7 cellular contexts compared by ENCODE assay signal in the genomic region with DNA sequence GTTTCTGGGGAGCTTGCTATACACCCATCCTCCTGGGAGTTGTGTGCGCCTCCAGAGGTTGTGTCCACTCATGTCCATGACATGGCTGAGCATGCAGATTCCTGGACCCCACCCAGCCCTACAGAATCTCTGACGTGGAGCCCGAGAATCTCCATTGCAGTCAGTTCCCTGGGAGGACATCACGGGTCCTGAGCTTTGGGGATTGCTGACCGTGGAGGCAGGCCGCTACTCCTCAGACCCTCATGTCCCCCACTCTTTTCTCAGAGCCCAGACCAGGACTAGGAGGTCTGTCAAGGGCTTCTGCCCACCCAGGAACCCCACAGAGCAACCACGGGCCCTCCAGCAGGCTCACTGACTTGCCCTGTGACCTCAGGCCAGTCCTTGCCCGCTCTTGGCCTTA.
DNase-seq lines count a peak whose midpoint lies in the region; ATAC-seq, FAIRE-seq and TF ChIP-seq lines count a peak whose summit lies in the region.
"Not testable (repeated sequence)": the region's sequence is repeated elsewhere in the genome, so short reads cannot be mapped to it uniquely, and the experiment has no call there.

No MANE protein-coding gene starts in this region.

- H3K4me3 ChIP-seq in OCI-LY3 (ENCODE audit: low read length); bronchial epithelial cell (ENCODE audit: low read depth, low read length); coronary artery; keratinocyte (ENCODE audit: control insufficient read depth in 2 of 3, extremely low read depth in 1 of 3, insufficient read depth in 2 of 3, low read depth in 1 of 3, low read length in 3 of 3): not testable (repeated sequence)

- not testable (repeated sequence) for H3K4me3 Mint-ChIP-seq in activated naive CD8-positive, alpha-beta T cell treated with anti-CD3 and anti-CD28 coated beads, Interleukin-2, amount 10 ng/mL, durations not matched to agents 7 days and 5 days; natural killer cell treated with Interleukin-12 subunit alpha and Interleukin-12 subunit beta and Interleukin-15 and Interleukin-18, amount 100 ng/mL, for 72 hours

- H3K9me3 Mint-ChIP-seq in activated naive CD8-positive, alpha-beta T cell treated with anti-CD3 and anti-CD28 coated beads, Interleukin-2, amount 10 ng/mL, durations not matched to agents 7 days and 5 days; natural killer cell treated with Interleukin-12 subunit alpha and Interleukin-12 subunit beta and Interleukin-15 and Interleukin-18, amount 100 ng/mL, for 72 hours: not testable (repeated sequence)

- H3K36me3 Mint-ChIP-seq in activated naive CD8-positive, alpha-beta T cell treated with anti-CD3 and anti-CD28 coated beads, Interleukin-2, amount 10 ng/mL, durations not matched to agents 7 days and 5 days; natural killer cell treated with Interleukin-12 subunit alpha and Interleukin-12 subunit beta and Interleukin-15 and Interleukin-18, amount 100 ng/mL, for 72 hours: not testable (repeated sequence)

- H3K4me2 ChIP-seq in OCI-LY3 (ENCODE audit: low read length); keratinocyte (ENCODE audit: control insufficient read depth, extremely low read depth, insufficient read depth, low read depth, low read length): not testable (repeated sequence)

- not testable (repeated sequence) for H3K27me3 Mint-ChIP-seq in activated naive CD8-positive, alpha-beta T cell treated with anti-CD3 and anti-CD28 coated beads, Interleukin-2, amount 10 ng/mL, durations not matched to agents 7 days and 5 days; natural killer cell treated with Interleukin-12 subunit alpha and Interleukin-12 subunit beta and Interleukin-15 and Interleukin-18, amount 100 ng/mL, for 72 hours

- not testable (repeated sequence) for H2AFZ ChIP-seq in OCI-LY3 (ENCODE audit: low read depth, low read length); keratinocyte (ENCODE audit: control insufficient read depth, low read length)

- not testable (repeated sequence) for H3K79me2 ChIP-seq in OCI-LY3 (ENCODE audit: low read length); keratinocyte (ENCODE audit: control insufficient read depth, insufficient read depth, low read length)

- H3K27ac Mint-ChIP-seq in activated naive CD8-positive, alpha-beta T cell treated with anti-CD3 and anti-CD28 coated beads, Interleukin-2, amount 10 ng/mL, durations not matched to agents 7 days and 5 days; natural killer cell treated with Interleukin-12 subunit alpha and Interleukin-12 subunit beta and Interleukin-15 and Interleukin-18, amount 100 ng/mL, for 72 hours: not testable (repeated sequence)

- H3K9me3 ChIP-seq in OCI-LY3 (ENCODE audit: insufficient read depth, low read length); keratinocyte (ENCODE audit: control insufficient read depth, low read depth, low read length): not testable (repeated sequence)

- FAIRE-seq in bronchial epithelial cell (lab: Jason Lieb, UNC) = peak; percentile 52
- FAIRE-seq in keratinocyte (lab: Jason Lieb, UNC) = not testable (repeated sequence)

- not testable (repeated sequence) for H4K20me1 ChIP-seq in OCI-LY3 (ENCODE audit: insufficient read depth, low read length); keratinocyte (ENCODE audit: control insufficient read depth, extremely low read depth, insufficient read depth, low read length)

- not testable (repeated sequence) for H3K27me3 ChIP-seq in OCI-LY3 (ENCODE audit: low read depth, low read length); bronchial epithelial cell (ENCODE audit: control insufficient read depth, insufficient read depth, low read length); keratinocyte (ENCODE audit: control insufficient read depth, extremely low read depth, insufficient read depth, low read length)

- POLR2A ChIA-PET in activated naive CD8-positive, alpha-beta T cell treated with anti-CD3 and anti-CD28 coated beads, Interleukin-2, amount 10 ng/mL, durations not matched to agents 7 days and 5 days (lab: Charles Lee) = not testable (repeated sequence)

- H3K9me1 ChIP-seq in keratinocyte (ENCODE audit: control insufficient read depth, extremely low read depth, insufficient read depth, low read length) = not testable (repeated sequence)

- peak overlapping the region; percentile 55; the same call in 1 of the 2 replicates for H3K9ac ChIP-seq in OCI-LY3 (ENCODE audit: low read length)
- not testable (repeated sequence) for H3K9ac ChIP-seq in keratinocyte (ENCODE audit: control insufficient read depth, extremely low read depth, insufficient read depth, low read length)

- peak; percentile 2 for DNase-seq in activated naive CD8-positive, alpha-beta T cell treated with anti-CD3 and anti-CD28 coated beads, Interleukin-2, amount 10 ng/mL, durations not matched to agents 7 days and 5 days
- DNase-seq in bronchial epithelial cell (ENCODE audit: low read depth); sciatic nerve (ENCODE audit: low spot score): not testable (repeated sequence)
- DNase-seq in coronary artery (ENCODE audit: low spot score) (peak; percentile 35), keratinocyte (ENCODE audit: low read depth, low spot score) (peak; percentile 11)
- peak; percentile 25 for DNase-seq in natural killer cell treated with Interleukin-12 subunit alpha and Interleukin-12 subunit beta and Interleukin-15 and Interleukin-18, amount 100 ng/mL, for 72 hours (ENCODE audit: low spot score)

- peaks cover 62% of the 10 kb centered on the region for H3K4me1 ChIP-seq in OCI-LY3 (ENCODE audit: low read length)
- H3K4me1 ChIP-seq in keratinocyte (ENCODE audit: control insufficient read depth, extremely low read depth, insufficient read depth, low read length) = not testable (repeated sequence)

- not testable (repeated sequence) for H3K4me1 Mint-ChIP-seq in activated naive CD8-positive, alpha-beta T cell treated with anti-CD3 and anti-CD28 coated beads, Interleukin-2, amount 10 ng/mL, durations not matched to agents 7 days and 5 days; natural killer cell treated with Interleukin-12 subunit alpha and Interleukin-12 subunit beta and Interleukin-15 and Interleukin-18, amount 100 ng/mL, for 72 hours (ENCODE audit: low read depth in 2 of 2)

- dilution Hi-C loops in keratinocyte (cut with MboI; ENCODE audit: extremely low pct_ligation_motif_present, low sequenced_read_pairs) = not testable (repeated sequence)

- intact Hi-C loops in sciatic nerve (cut with DNase I) = not testable (repeated sequence)

- ATAC-seq in activated naive CD8-positive, alpha-beta T cell treated with anti-CD3 and anti-CD28 coated beads, Interleukin-2, amount 10 ng/mL, durations not matched to agents 7 days and 5 days (ENCODE audit: low read depth); natural killer cell treated with Interleukin-12 subunit alpha and Interleukin-12 subunit beta and Interleukin-15 and Interleukin-18, amount 100 ng/mL, for 72 hours: not testable (repeated sequence)
- peak; percentile 14 for ATAC-seq in sciatic nerve

- H3K27ac ChIP-seq in OCI-LY3 (ENCODE audit: low read length) = peak overlapping the region; percentile 90
- not testable (repeated sequence) for H3K27ac ChIP-seq in coronary artery; keratinocyte (ENCODE audit: control insufficient read depth, insufficient read depth, low read length)

- not testable (repeated sequence) for TF ChIP-seq CTCF in OCI-LY3 (IDR thresholded peaks at IDR 0.05; ENCODE audit: low read depth, low read length); bronchial epithelial cell (IDR thresholded peaks at IDR 0.05; ENCODE audit: insufficient read depth, low read length, severe bottlenecking); coronary artery (IDR thresholded peaks at IDR 0.05); keratinocyte (optimal IDR thresholded peaks at IDR 0.05 in 1 of 3, IDR thresholded peaks at IDR 0.05 in 1 of 3, conservative IDR thresholded peaks at IDR 0.05 in 1 of 3; ENCODE audit: extremely low read depth in 1 of 3, insufficient read depth in 2 of 3, low read length in 3 of 3)

- not testable (repeated sequence) for H3K36me3 ChIP-seq in OCI-LY3 (replicated peaks; ENCODE audit: low read depth, low read length); bronchial epithelial cell (ENCODE audit: control insufficient read depth, insufficient read depth, low read length); keratinocyte (ENCODE audit: control insufficient read depth in 2 of 2, extremely low read depth in 1 of 2, insufficient read depth in 2 of 2, low read length in 2 of 2)
